ENCODE assay signal across 8 cellular contexts in the genomic region with DNA sequence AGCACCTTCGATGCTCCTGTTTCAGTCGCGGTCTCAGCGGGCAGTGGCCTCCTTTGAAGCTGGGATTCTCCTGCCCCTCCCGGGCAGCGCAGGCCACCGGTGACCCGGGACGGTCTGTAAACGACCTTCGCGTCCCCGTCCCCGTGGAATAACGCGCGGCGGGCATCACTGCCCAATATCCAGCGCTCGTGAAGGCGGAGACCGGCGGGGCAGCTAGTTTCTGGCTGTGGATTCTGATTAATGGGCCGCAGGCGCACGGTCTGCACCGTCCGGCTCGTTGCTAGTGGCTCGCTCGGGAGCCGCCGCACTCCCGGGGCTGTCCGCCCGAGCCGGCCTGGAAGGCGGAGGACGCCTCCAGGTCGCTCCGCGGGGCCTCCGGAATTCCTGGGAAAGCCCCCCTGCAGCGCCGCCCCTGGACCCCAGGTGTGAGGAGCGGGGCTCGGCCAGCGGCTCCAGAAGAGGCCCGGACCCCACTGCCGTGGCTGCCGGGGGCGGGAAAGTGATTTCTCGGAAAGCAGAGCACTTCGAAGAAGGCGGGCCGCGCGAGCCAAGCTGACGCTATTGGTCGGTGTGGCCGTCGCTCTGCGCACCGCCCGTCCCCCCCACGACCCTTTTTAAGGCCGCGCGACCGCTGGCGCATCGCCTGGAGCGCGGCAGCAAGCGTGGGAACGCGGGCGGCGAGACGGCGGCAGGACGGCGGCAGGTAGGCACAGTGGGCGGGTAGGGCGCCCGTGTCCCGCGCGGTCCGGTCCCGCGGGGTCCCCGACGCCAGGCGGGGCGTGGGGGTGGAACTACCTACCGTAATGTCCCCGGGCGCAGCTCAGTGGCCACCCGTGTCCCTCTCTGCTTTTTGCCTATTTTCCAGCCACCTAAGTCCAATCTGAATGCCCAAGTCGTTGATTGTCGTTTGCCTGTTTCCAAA. TPM values are rescaled to one million over a fixed set of nuclear protein-coding genes. Genes with fewer than 3 reads are reported as not detected.
DNase-seq lines count a peak whose midpoint lies in the region; ATAC-seq and TF ChIP-seq lines count a peak whose summit lies in the region.

A gene with protein sequence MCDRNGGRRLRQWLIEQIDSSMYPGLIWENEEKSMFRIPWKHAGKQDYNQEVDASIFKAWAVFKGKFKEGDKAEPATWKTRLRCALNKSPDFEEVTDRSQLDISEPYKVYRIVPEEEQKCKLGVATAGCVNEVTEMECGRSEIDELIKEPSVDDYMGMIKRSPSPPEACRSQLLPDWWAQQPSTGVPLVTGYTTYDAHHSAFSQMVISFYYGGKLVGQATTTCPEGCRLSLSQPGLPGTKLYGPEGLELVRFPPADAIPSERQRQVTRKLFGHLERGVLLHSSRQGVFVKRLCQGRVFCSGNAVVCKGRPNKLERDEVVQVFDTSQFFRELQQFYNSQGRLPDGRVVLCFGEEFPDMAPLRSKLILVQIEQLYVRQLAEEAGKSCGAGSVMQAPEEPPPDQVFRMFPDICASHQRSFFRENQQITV (plus strand): TSS at position 642 of the 922 bp plus-strand sequence. CDS start 3,854 bp downstream, outside the sequence.

- WGBS in body of pancreas, 2 donors = 2 to 13% methylated on average over 8 to 101 of the region's 102 CpGs

- H3K36me3 ChIP-seq in body of pancreas (replicated peaks in 1 of 2; ENCODE audit: insufficient read depth in 1 of 2, low read depth in 2 of 2) = no peaks in the 10 kb centered on the region

- DNase-seq in GM13977 (ENCODE audit: low spot score) (peak; percentile 92), body of pancreas (peak; percentile 49 to 74 (median 66)), left kidney (ENCODE audit: low read depth, low spot score) (peak; percentile 85), NCI-H1930 (lab: John Stamatoyannopoulos, UW) (no peak), AML-193 (lab: John Stamatoyannopoulos, UW) (no peak)
- DNase-seq in stimulated activated CD4-positive, alpha-beta T cell treated with anti-CD3 and anti-CD28 coated beads, Interleukin-2, amount 100 ng/mL, for 4 hours (ENCODE audit: low read depth) = peak; percentile 85

- intact Hi-C loops in body of pancreas (cut with DNase I) = no loop called here

- no peaks in the 10 kb centered on the region for H3K9me3 ChIP-seq in body of pancreas

- H3K4me3 ChIP-seq in body of pancreas = peak within 1 kb of the TSS; percentile 29 to 60

- H3K27ac ChIP-seq in VCaP (peak within 1 kb of the TSS; percentile 37), body of pancreas (peak within 1 kb of the TSS in 2 of 4 donors; percentile 23 to 29)

- peaks cover 0 to 5% of the 10 kb centered on the region in 2 donors for H3K27me3 ChIP-seq in body of pancreas

- H3K4me1 ChIP-seq in body of pancreas = peaks cover 18% of the 10 kb centered on the region

- in situ Hi-C loops in GM13977 (cut with MboI; ENCODE audit: low pct_unique_long_range_greater_than_20kb, low sequenced_read_pairs, unreplicated experiment) = no loop called here

- TF ChIP-seq CTCF in GM13977 (IDR thresholded peaks at IDR 0.05; ENCODE audit: extremely low read depth, insufficient read depth, missing control alignments) (no peak), VCaP (conservative IDR thresholded peaks at IDR 0.05) (no peak), body of pancreas (IDR thresholded peaks at IDR 0.05) (no peak)

- ATAC-seq in HG02852 (IDR thresholded peaks at IDR 0.05; ENCODE audit: unreplicated experiment) = peak; percentile 50
- peak; percentile 73 for ATAC-seq in body of pancreas

- TF ChIP-seq POLR2A in body of pancreas (IDR thresholded peaks at IDR 0.05) = peak; percentile 18 to 62 (median 19)

RNA-seq across cellular contexts. Expression of the gene that starts here (rescaled TPM):
- 1 to 10 TPM; 6.2 to 8.2 TPM for total RNA-seq in body of pancreas

Comparison
In these comparisons a context has a peak if more than half of its experiments do, and no peak if none do; other contexts are left out.
1. DNase-seq: peak in GM13977 (single experiment), body of pancreas (4 of 4), left kidney (single experiment) and stimulated activated CD4-positive, alpha-beta T cell treated with anti-CD3 and anti-CD28 coated beads, Interleukin-2, amount 100 ng/mL, for 4 hours (single experiment); none in NCI-H1930 (0 of 2) and AML-193 (0 of 2).